17 cellular contexts compared by ENCODE assay signal in genomic region chr17:7993972-7994589, GRCh38. TPM values are rescaled to one million over a fixed set of nuclear protein-coding genes. Genes with fewer than 3 reads are reported as not detected.
DNase-seq lines count a peak whose midpoint lies in the region; ATAC-seq and TF ChIP-seq lines count a peak whose summit lies in the region.
"Had no signal": no experiment of that assay in that cellular context is flagged by ENCODE, and none has a peak within 500 bp of the region (broad histone marks: within the 10 kb centered on the region; RNA-seq: fewer than 3 reads in every experiment).

No MANE protein-coding gene starts in this region.

- H3K9me2 ChIP-seq in neural cell (ENCODE audit: insufficient read depth, low read length): no peaks in the 10 kb centered on the region

- WGBS in heart right ventricle, 2 donors: 65 to 78% methylated on average over 27 of the region's 27 CpGs

- H3K36me3 ChIP-seq in heart right ventricle (no peaks in the 10 kb centered on the region), neural cell (ENCODE audit: insufficient read depth, low read length) (no peaks in the 10 kb centered on the region), gastrocnemius medialis (no peaks in the 10 kb centered on the region)
- H3K36me3 ChIP-seq: BLaER1 treated with 17β-estradiol and CSF1 and Interleukin-3, amounts not matched to agents 10 nM and 100 nM had no signal

- peak overlapping the region in 9 of 10 donors; percentile 35 to 84 (median 70) for H3K27ac ChIP-seq in heart right ventricle
- H3K27ac ChIP-seq in neural cell (ENCODE audit: low read length): peak overlapping the region; percentile 77
- H3K27ac ChIP-seq in gastrocnemius medialis: peak overlapping the region in 3 of 4 donors; percentile 42 to 50 (median 44)
- H3K27ac ChIP-seq: BLaER1 treated with 17β-estradiol and CSF1 and Interleukin-3, amounts not matched to agents 10 nM and 100 nM had no signal

- H3K79me2 ChIP-seq in neural cell (replicated peaks; ENCODE audit: insufficient read depth, low read length): no peaks in the 10 kb centered on the region

- H3K4me3 ChIP-seq in heart right ventricle (no peak overlapping the region), neural cell (ENCODE audit: low read length) (no peak overlapping the region), gastrocnemius medialis (no peak overlapping the region)
- H3K4me3 ChIP-seq: BLaER1 treated with 17β-estradiol and CSF1 and Interleukin-3, amounts not matched to agents 10 nM and 100 nM had no signal

- intact Hi-C loops in heart right ventricle (cut with DNase I) (loop anchor here in 4 of 10 donors (5.0 kb wide), 3 partner anchors 132 to 252 kb away; no protein-coding TSS in a partner anchor), Right ventricle myocardium superior (cut with DNase I) (loop anchor here (10.0 kb wide), 1 partner anchor 249 kb away; no protein-coding TSS in a partner anchor), gastrocnemius medialis (cut with DNase I; ENCODE audit: low total_unique reads) (loop anchor here (5.0 kb wide), 2 partner anchors 62 to 252 kb away; partner anchors contain the start of genes CNTROB and TRAPPC1)

- H4K20me1 ChIP-seq in neural cell (ENCODE audit: insufficient read depth): no peaks in the 10 kb centered on the region
- H4K20me1 ChIP-seq: BLaER1 treated with 17β-estradiol and CSF1 and Interleukin-3, amounts not matched to agents 10 nM and 100 nM had no signal

- ATAC-seq in heart right ventricle (peak in 6 of 8 donors; percentile 35 to 69 (median 46)), Right ventricle myocardium superior (ENCODE audit: poor library complexity) (no peak), gastrocnemius medialis (no peak), HG02852 (IDR thresholded peaks at IDR 0.05; ENCODE audit: unreplicated experiment) (no peak), GM19023 (IDR thresholded peaks at IDR 0.05; ENCODE audit: unreplicated experiment) (no peak)

- TF ChIP-seq EP300 in neural cell (conservative IDR thresholded peaks at IDR 0.05; ENCODE audit: poor library complexity, severe bottlenecking): no peak

- H3F3A ChIP-seq in neural cell (ENCODE audit: insufficient read depth, low read length, poor library complexity, severe bottlenecking): no peaks in the 10 kb centered on the region

- H3K9me3 ChIP-seq in heart right ventricle: no peaks in the 10 kb centered on the region
- no peaks in the 10 kb centered on the region for H3K9me3 ChIP-seq in neural cell (ENCODE audit: low read length)
- H3K9me3 ChIP-seq in gastrocnemius medialis: no peaks in the 10 kb centered on the region
- H3K9me3 ChIP-seq: BLaER1 treated with 17β-estradiol and CSF1 and Interleukin-3, amounts not matched to agents 10 nM and 100 nM had no signal

- no peak overlapping the region for H3K4me2 ChIP-seq in neural cell (ENCODE audit: low read length)
- H3K4me2 ChIP-seq: BLaER1 treated with 17β-estradiol and CSF1 and Interleukin-3, amounts not matched to agents 10 nM and 100 nM had no signal

- H3K27me3 ChIP-seq in heart right ventricle (peaks cover 0 to 8% (median 0%) of the 10 kb centered on the region in 7 donors), neural cell (ENCODE audit: insufficient read depth, low read depth, low read length) (no peaks in the 10 kb centered on the region), gastrocnemius medialis (no peaks in the 10 kb centered on the region)
- H3K27me3 ChIP-seq: BLaER1 treated with 17β-estradiol and CSF1 and Interleukin-3, amounts not matched to agents 10 nM and 100 nM had no signal

- no peak overlapping the region for H3K9ac ChIP-seq in neural cell (ENCODE audit: low read length)
- H3K9ac ChIP-seq: BLaER1 treated with 17β-estradiol and CSF1 and Interleukin-3, amounts not matched to agents 10 nM and 100 nM had no signal

- in situ Hi-C loops in gastrocnemius medialis (cut with MboI; ENCODE audit: low sequenced_read_pairs in 4 of 4): loop anchor here in 3 of 4 donors (10.0 to 25.0 kb wide), 3 partner anchors 79 to 257 kb away; partner anchors contain the start of genes CYB5D1 (in 2 of the 3), NAA38 (in 2 of the 3), TMEM88 (in 2 of the 3) and RNF227 (in 1 of the 3)

- no peak for TF ChIP-seq POLR2A in gastrocnemius medialis (IDR thresholded peaks at IDR 0.05)

- H3K4me1 ChIP-seq in heart right ventricle (peaks cover 0 to 28% (median 14%) of the 10 kb centered on the region in 9 donors), gastrocnemius medialis (peaks cover 5 to 14% of the 10 kb centered on the region in 2 donors)

- TF ChIP-seq CTCF in heart right ventricle (IDR thresholded peaks at IDR 0.05) (no peak), neural cell (IDR thresholded peaks at IDR 0.05; ENCODE audit: poor library complexity, severe bottlenecking) (no peak), gastrocnemius medialis (IDR thresholded peaks at IDR 0.05 in 4 of 5, conservative IDR thresholded peaks at IDR 0.05 in 1 of 5) (no peak)

- DNase-seq in heart right ventricle (peak in 1 of 2 donors; percentile 46), Right ventricle myocardium superior (no peak), NCI-H82 treated with DMSO at 0.1 percent for 48 hours (lab: John Stamatoyannopoulos, UW; ENCODE audit: unreplicated experiment) (peak; percentile 88), gastrocnemius medialis (no peak), NCI-H2196 (lab: John Stamatoyannopoulos, UW; ENCODE audit: unreplicated experiment) (no peak)
- DNase-seq: 8988T; AML-193; CD4-positive, CD25-positive, alpha-beta regulatory T cell; DMS 273 treated with DMSO at 0.1 percent for 48 hours; HCEC 1CT; HFFc6 had no signal

- no peak for TF ChIP-seq RAD21 in neural cell (conservative IDR thresholded peaks at IDR 0.05)

- no peak overlapping the region for H2AFZ ChIP-seq in neural cell (ENCODE audit: low read depth, low read length)

TF ChIP-seq in neural cell, 6 proteins besides CTCF, POLR2A, EP300 and RAD21:
- TF ChIP-seq SMC3 (conservative IDR thresholded peaks at IDR 0.05; ENCODE audit: poor library complexity) (no peak), EZH2 (IDR thresholded peaks at IDR 0.05; ENCODE audit: borderline replicate concordance, insufficient read depth, low read length, poor library complexity, severe bottlenecking) (no peak), TAF1 (IDR thresholded peaks at IDR 0.05; ENCODE audit: low read depth) (no peak), MXI1 (conservative IDR thresholded peaks at IDR 0.05; ENCODE audit: poor library complexity, severe bottlenecking) (no peak), POLR2AphosphoS5 (IDR thresholded peaks at IDR 0.05) (no peak)

RNA-seq across cellular contexts. Expression of gene GUCY2D, which starts 8.3 kb away (rescaled TPM):
- total RNA-seq in heart right ventricle (under 1 TPM in 6 of 10 donors, not detected in 4; 0.06 to 0.69 (median 0.36) TPM), Right ventricle myocardium superior (not detected), gastrocnemius medialis (not detected)
- polyA plus RNA-seq in heart right ventricle (not detected), neural cell (0.07 and 0.10 TPM in 2 replicates)
- 0.24 TPM in 1 of 2 replicates, not detected in the other for polyA minus RNA-seq in neural cell
- total RNA-seq: CD4-positive, CD25-positive, alpha-beta regulatory T cell; H4; HFFc6 had no signal

RNA-seq across cellular contexts. Expression of gene ALOX15B, which starts 44.8 kb away (rescaled TPM):
- total RNA-seq in heart right ventricle (under 1 TPM in 4 of 10 donors, not detected in 6; 0.10 to 0.76 (median 0.15) TPM), Right ventricle myocardium superior (not detected), gastrocnemius medialis (1 to 10 TPM in 1 of 4 donors, under 1 TPM in 3; 0.15 to 1.0 (median 0.69) TPM)
- polyA plus RNA-seq in heart right ventricle (1 to 10 TPM in 1 of 2 donors, under 1 TPM in 1; 0.37 to 1.3 TPM), neural cell (not detected in 2 replicates)
- not detected in 2 replicates for polyA minus RNA-seq in neural cell
- total RNA-seq: CD4-positive, CD25-positive, alpha-beta regulatory T cell; Daoy; H4; HFFc6 had no signal
- polyA plus RNA-seq: CD4-positive, CD25-positive, alpha-beta regulatory T cell had no signal

Comparison
In these comparisons a context has a peak if more than half of its experiments do, and no peak if none do; other contexts are left out.
1. ATAC-seq: peak in heart right ventricle (6 of 8); none in Right ventricle myocardium superior (single experiment), gastrocnemius medialis (0 of 2), HG02852 (single experiment) and GM19023 (single experiment).
2. Peak in every context shown above with its lines, with median percentiles within 50 percentile points of each other: H3K27ac ChIP-seq.